In the genomic region with DNA sequence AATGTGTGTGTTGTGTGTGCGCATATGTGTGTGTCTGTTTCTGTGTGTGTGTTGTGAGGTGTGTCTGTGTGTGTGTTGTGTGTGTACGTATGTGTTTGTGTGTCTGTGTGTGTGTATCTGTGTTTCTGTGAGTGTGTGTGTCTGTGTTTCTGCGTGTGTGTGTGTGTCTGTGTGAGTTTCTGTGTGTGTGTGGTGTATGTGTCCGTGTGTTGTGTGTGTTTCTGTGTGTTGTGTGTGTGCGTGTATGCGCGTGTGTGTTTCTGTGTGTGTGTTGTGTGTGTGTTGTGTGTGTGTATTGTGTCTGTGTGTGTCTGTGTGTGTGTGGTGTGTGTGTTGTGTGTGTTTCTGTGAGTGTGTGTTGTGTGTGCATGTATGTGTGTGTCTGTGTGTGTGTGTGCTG, we compare ENCODE assay signal across 2 cellular contexts.
TF ChIP-seq lines count a peak whose summit lies in the region.

No MANE protein-coding gene starts in this region.

TF ChIP-seq in GM12891, 5 proteins besides CTCF, POLR2A, EP300 and RAD21:
- TF ChIP-seq SPI1 (IDR thresholded peaks at IDR 0.05; ENCODE audit: low read depth, low read length) (no peak), TAF1 (IDR thresholded peaks at IDR 0.05; ENCODE audit: low read depth, low read length) (no peak)

TF ChIP-seq in IMR-90, 13 proteins besides CTCF, POLR2A, EP300 and RAD21:
- TF ChIP-seq SMC3 (IDR thresholded peaks at IDR 0.05; ENCODE audit: low read depth, low read length) (no peak), MAZ (IDR thresholded peaks at IDR 0.05; ENCODE audit: borderline replicate concordance, low read depth, low read length) (no peak), RCOR1 (IDR thresholded peaks at IDR 0.05; ENCODE audit: insufficient replicate concordance, low read length) (no peak), CHD1 (IDR thresholded peaks at IDR 0.05; ENCODE audit: low read depth, low read length) (no peak), CEBPB (IDR thresholded peaks at IDR 0.05; ENCODE audit: low read depth, low read length) (no peak), RFX5 (IDR thresholded peaks at IDR 0.05; ENCODE audit: low read depth, low read length) (no peak), NFE2L2 (IDR thresholded peaks at IDR 0.05; ENCODE audit: low read depth, low read length) (no peak), MXI1 (IDR thresholded peaks at IDR 0.05; ENCODE audit: borderline replicate concordance, low read depth, low read length) (no peak), FOS (IDR thresholded peaks at IDR 0.05; ENCODE audit: low read depth, low read length) (no peak), BHLHE40 (IDR thresholded peaks at IDR 0.05; ENCODE audit: low read depth, low read length) (no peak), MAFK (IDR thresholded peaks at IDR 0.05; ENCODE audit: low read depth, low read length) (no peak)
- TF ChIP-seq, protein P1, sequence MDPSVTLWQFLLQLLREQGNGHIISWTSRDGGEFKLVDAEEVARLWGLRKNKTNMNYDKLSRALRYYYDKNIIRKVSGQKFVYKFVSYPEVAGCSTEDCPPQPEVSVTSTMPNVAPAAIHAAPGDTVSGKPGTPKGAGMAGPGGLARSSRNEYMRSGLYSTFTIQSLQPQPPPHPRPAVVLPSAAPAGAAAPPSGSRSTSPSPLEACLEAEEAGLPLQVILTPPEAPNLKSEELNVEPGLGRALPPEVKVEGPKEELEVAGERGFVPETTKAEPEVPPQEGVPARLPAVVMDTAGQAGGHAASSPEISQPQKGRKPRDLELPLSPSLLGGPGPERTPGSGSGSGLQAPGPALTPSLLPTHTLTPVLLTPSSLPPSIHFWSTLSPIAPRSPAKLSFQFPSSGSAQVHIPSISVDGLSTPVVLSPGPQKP (IDR thresholded peaks at IDR 0.05; ENCODE audit: borderline replicate concordance, low read depth, low read length) = no peak
- TF ChIP-seq, protein P2, sequence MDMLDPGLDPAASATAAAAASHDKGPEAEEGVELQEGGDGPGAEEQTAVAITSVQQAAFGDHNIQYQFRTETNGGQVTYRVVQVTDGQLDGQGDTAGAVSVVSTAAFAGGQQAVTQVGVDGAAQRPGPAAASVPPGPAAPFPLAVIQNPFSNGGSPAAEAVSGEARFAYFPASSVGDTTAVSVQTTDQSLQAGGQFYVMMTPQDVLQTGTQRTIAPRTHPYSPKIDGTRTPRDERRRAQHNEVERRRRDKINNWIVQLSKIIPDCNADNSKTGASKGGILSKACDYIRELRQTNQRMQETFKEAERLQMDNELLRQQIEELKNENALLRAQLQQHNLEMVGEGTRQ (IDR thresholded peaks at IDR 0.05; ENCODE audit: low read depth, low read length) = no peak
